9 cellular contexts compared by ENCODE assay signal in genomic region chr2:192424243-192424642, GRCh38.
"Had no signal": no experiment of that assay in that cellular context is flagged by ENCODE, and none has a peak within 500 bp of the region (broad histone marks: within the 10 kb centered on the region; RNA-seq: fewer than 3 reads in every experiment).

No MANE protein-coding gene starts in this region.

- H3K27ac ChIP-seq: GM23248, HL-60 had no signal

- H2AFZ ChIP-seq: GM23248 had no signal

- H3K4me3 ChIP-seq: GM23248, HAP-1, K562 had no signal

- H3K36me3 ChIP-seq: HAP-1 had no signal

- H3K9ac ChIP-seq: GM23248 had no signal

- DNase-seq: GM23248, GOT3, H7, HFFc6, IMR-90 had no signal

- ATAC-seq: HCT116, K562 had no signal

- FAIRE-seq: K562 had no signal

- H3K9me3 ChIP-seq: HAP-1 had no signal
